1 cellular context compared by ENCODE assay signal in the genomic region with DNA sequence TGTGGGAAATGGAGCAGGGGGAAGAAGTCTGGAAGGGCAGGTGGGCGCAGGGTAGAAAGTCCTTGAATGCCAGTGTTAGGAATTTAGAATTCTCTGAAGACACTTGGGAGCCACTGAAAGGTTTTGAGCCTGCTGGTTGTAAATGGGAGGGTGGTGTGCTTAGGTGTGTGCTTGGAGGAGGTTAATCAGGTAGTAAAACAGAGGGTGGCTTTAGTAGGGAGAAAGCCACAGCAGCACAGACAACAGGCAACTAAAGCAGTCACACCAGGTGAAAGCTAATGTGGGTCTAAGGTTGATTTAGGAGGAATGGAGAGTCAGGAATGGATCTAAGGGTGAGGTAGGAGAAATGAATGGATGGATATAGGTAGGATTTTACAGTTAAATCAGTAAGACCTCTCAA.
TF ChIP-seq lines count a peak whose summit lies in the region.

No MANE protein-coding gene starts in this region.

TF ChIP-seq in IMR-90, 13 proteins besides CTCF, POLR2A, EP300 and RAD21:
- TF ChIP-seq CEBPB (IDR thresholded peaks at IDR 0.05; ENCODE audit: low read depth, low read length) = no peak
- TF ChIP-seq, protein P1, sequence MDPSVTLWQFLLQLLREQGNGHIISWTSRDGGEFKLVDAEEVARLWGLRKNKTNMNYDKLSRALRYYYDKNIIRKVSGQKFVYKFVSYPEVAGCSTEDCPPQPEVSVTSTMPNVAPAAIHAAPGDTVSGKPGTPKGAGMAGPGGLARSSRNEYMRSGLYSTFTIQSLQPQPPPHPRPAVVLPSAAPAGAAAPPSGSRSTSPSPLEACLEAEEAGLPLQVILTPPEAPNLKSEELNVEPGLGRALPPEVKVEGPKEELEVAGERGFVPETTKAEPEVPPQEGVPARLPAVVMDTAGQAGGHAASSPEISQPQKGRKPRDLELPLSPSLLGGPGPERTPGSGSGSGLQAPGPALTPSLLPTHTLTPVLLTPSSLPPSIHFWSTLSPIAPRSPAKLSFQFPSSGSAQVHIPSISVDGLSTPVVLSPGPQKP (IDR thresholded peaks at IDR 0.05; ENCODE audit: borderline replicate concordance, low read depth, low read length) = no peak
- no peak for TF ChIP-seq FOS (IDR thresholded peaks at IDR 0.05; ENCODE audit: low read depth, low read length)
- TF ChIP-seq SMC3 (IDR thresholded peaks at IDR 0.05; ENCODE audit: low read depth, low read length) = no peak
- TF ChIP-seq RCOR1 (IDR thresholded peaks at IDR 0.05; ENCODE audit: insufficient replicate concordance, low read length) = no peak
- no peak for TF ChIP-seq CHD1 (IDR thresholded peaks at IDR 0.05; ENCODE audit: low read depth, low read length)
- no peak for TF ChIP-seq NFE2L2 (IDR thresholded peaks at IDR 0.05; ENCODE audit: low read depth, low read length)
- no peak for TF ChIP-seq MAFK (IDR thresholded peaks at IDR 0.05; ENCODE audit: low read depth, low read length)
- TF ChIP-seq MAZ (IDR thresholded peaks at IDR 0.05; ENCODE audit: borderline replicate concordance, low read depth, low read length) = no peak
- no peak for TF ChIP-seq RFX5 (IDR thresholded peaks at IDR 0.05; ENCODE audit: low read depth, low read length)
- no peak for TF ChIP-seq BHLHE40 (IDR thresholded peaks at IDR 0.05; ENCODE audit: low read depth, low read length)
- no peak for TF ChIP-seq MXI1 (IDR thresholded peaks at IDR 0.05; ENCODE audit: borderline replicate concordance, low read depth, low read length)
- TF ChIP-seq, protein P2, sequence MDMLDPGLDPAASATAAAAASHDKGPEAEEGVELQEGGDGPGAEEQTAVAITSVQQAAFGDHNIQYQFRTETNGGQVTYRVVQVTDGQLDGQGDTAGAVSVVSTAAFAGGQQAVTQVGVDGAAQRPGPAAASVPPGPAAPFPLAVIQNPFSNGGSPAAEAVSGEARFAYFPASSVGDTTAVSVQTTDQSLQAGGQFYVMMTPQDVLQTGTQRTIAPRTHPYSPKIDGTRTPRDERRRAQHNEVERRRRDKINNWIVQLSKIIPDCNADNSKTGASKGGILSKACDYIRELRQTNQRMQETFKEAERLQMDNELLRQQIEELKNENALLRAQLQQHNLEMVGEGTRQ (IDR thresholded peaks at IDR 0.05; ENCODE audit: low read depth, low read length) = no peak
